In the genomic region with DNA sequence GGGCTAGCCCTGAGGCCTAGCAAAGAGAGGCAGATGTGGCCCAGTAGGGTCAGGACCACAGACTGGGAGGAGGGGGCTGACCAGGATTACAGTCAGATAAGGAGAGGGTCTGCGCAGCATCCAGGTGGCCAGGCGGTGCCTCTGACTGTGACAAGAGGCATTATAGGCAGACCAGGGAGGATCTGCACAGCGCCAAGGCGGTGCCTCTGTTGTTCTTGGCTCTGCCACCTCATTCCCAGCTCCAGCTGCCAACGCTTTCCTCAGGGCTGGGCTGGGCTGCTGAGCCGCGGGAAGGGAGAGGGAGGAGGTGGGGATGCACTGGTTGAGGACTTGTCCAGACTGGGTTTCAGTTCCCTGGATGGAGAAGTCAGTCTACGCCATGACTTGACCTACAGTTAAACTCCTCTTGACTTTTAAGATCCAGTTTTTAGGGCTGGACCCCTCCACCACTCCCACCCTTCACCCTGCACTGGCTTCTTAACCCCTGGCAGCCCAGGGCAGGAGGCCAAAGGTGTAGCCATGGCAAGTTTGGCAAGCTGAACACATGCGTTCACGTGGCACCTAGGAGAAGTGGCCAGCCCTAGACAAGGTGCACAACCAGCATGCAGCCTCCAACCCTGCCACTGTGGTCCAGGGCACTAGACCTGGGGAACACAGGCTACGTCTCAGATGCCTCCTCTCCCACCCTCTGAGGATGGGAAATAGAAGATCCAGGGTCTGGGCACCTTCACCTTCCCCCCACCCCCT, we compare ENCODE assay signal across 10 cellular contexts. TPM values are rescaled to one million over a fixed set of nuclear protein-coding genes. Genes with fewer than 3 reads are reported as not detected.
DNase-seq lines count a peak whose midpoint lies in the region; TF ChIP-seq lines count a peak whose summit lies in the region.
"Had no signal": no experiment of that assay in that cellular context is flagged by ENCODE, and none has a peak within 500 bp of the region (broad histone marks: within the 10 kb centered on the region; RNA-seq: fewer than 3 reads in every experiment).

No MANE protein-coding gene starts in this region.

- peaks cover 76% of the 10 kb centered on the region for H3K4me1 ChIP-seq in adipocyte (ENCODE audit: control insufficient read depth, insufficient read depth, low read length)
- peaks cover 29% of the 10 kb centered on the region for H3K4me1 ChIP-seq in iPS-15b (ENCODE audit: control insufficient read depth, insufficient read depth, low read length)
- H3K4me1 ChIP-seq in suprapubic skin = peaks cover 83% of the 10 kb centered on the region
- peaks cover 7 to 37% (median 17%) of the 10 kb centered on the region in 4 donors for H3K4me1 ChIP-seq in Peyer's patch

- DNase-seq in LoVo (ENCODE audit: low spot score) = peak; percentile 25
- peak; percentile 95 for DNase-seq in adipocyte (ENCODE audit: low read depth)
- DNase-seq in suprapubic skin (ENCODE audit: low spot score in 2 of 2) = peak; percentile 83 to 88
- DNase-seq in NCI-H146 treated with DMSO at 0.1 percent for 48 hours (lab: John Stamatoyannopoulos, UW; ENCODE audit: unreplicated experiment) = no peak
- no peak for DNase-seq in Peyer's patch
- DNase-seq in GM10266 (ENCODE audit: extremely low spot score) = no peak
- no peak for DNase-seq in activated CD4-positive, alpha-beta T cell treated with anti-CD3 and anti-CD28 coated beads, Interleukin-2, amount 50 U/mL, for 48 hours
- DNase-seq: GOT3 had no signal

- 16% methylated on average over 11 of the region's 11 CpGs for WGBS in suprapubic skin

- no peaks in the 10 kb centered on the region for H3K9me3 ChIP-seq in adipocyte (ENCODE audit: control insufficient read depth, low read length)
- H3K9me3 ChIP-seq in iPS-15b (ENCODE audit: control insufficient read depth, insufficient read depth, low read length) = no peaks in the 10 kb centered on the region
- H3K9me3 ChIP-seq in suprapubic skin = no peaks in the 10 kb centered on the region
- H3K9me3 ChIP-seq in Peyer's patch = no peaks in the 10 kb centered on the region

- H3K9ac ChIP-seq in adipocyte (ENCODE audit: low read length) (peak overlapping the region; percentile 83), iPS-15b (ENCODE audit: low read depth, low read length) (peak overlapping the region; percentile 47)

- H3K27ac ChIP-seq in suprapubic skin (peak overlapping the region; percentile 73), Peyer's patch (no peak overlapping the region)

- no peak overlapping the region for H3K4me3 ChIP-seq in adipocyte (ENCODE audit: low read length)
- peak overlapping the region; percentile 4 for H3K4me3 ChIP-seq in iPS-15b (ENCODE audit: low read depth, low read length)
- H3K4me3 ChIP-seq in suprapubic skin = no peak overlapping the region
- H3K4me3 ChIP-seq in Peyer's patch = no peak overlapping the region

- H3K36me3 ChIP-seq in adipocyte (ENCODE audit: control insufficient read depth, insufficient read depth, low read length, severe bottlenecking) (no peaks in the 10 kb centered on the region), iPS-15b (ENCODE audit: control insufficient read depth, insufficient read depth, low read length) (no peaks in the 10 kb centered on the region), suprapubic skin (no peaks in the 10 kb centered on the region), Peyer's patch (no peaks in the 10 kb centered on the region)

- H3K27me3 ChIP-seq in adipocyte (replicated peaks; ENCODE audit: control insufficient read depth, insufficient read depth, low read length) = no peaks in the 10 kb centered on the region
- H3K27me3 ChIP-seq in iPS-15b (ENCODE audit: control insufficient read depth, insufficient read depth, low read length) = no peaks in the 10 kb centered on the region
- no peaks in the 10 kb centered on the region for H3K27me3 ChIP-seq in suprapubic skin
- no peaks in the 10 kb centered on the region for H3K27me3 ChIP-seq in Peyer's patch

- no peak for TF ChIP-seq CTCF in suprapubic skin (IDR thresholded peaks at IDR 0.05)
- TF ChIP-seq CTCF in Peyer's patch (IDR thresholded peaks at IDR 0.05) = no peak
- no peak for TF ChIP-seq CTCF in GM10266 (IDR thresholded peaks at IDR 0.05; ENCODE audit: control insufficient read depth, insufficient read depth, low read depth, missing control alignments)

- TF ChIP-seq POLR2A in suprapubic skin (IDR thresholded peaks at IDR 0.05) (no peak), Peyer's patch (IDR thresholded peaks at IDR 0.05) (no peak)

- no peak for TF ChIP-seq EP300 in suprapubic skin (IDR thresholded peaks at IDR 0.05)

RNA-seq across cellular contexts. Expression of gene CRABP2, which starts 4.5 kb away (rescaled TPM):
- total RNA-seq in suprapubic skin (10 to 100 TPM; 38.4 to 98.0 (median 68.2) TPM), Peyer's patch (1 to 10 TPM in 2 of 4 donors, not detected in 2; 3.6 to 5.0 TPM)

RNA-seq across cellular contexts. Expression of gene METTL25B, which starts 18.4 kb away (rescaled TPM):
- 10 to 100 TPM; 20.7 to 40.3 (median 34.2) TPM for total RNA-seq in suprapubic skin
- total RNA-seq in Peyer's patch = 10 to 100 TPM; 33.8 to 95.2 (median 64.9) TPM

RNA-seq across cellular contexts. Expression of gene ISG20L2, which starts 18.6 kb away (rescaled TPM):
- total RNA-seq in suprapubic skin = 10 to 100 TPM; 33.8 to 59.6 (median 38.9) TPM
- 10 to 100 TPM; 22.4 to 47.2 (median 27.9) TPM for total RNA-seq in Peyer's patch

RNA-seq across cellular contexts. Expression of gene MRPL24, which starts 31.0 kb away (rescaled TPM):
- total RNA-seq in suprapubic skin (10 to 100 TPM; 33.6 to 66.6 (median 55.0) TPM), Peyer's patch (10 to 100 TPM; 15.7 to 35.8 (median 22.0) TPM)

RNA-seq across cellular contexts. Expression of gene NES, which starts 32.7 kb away (rescaled TPM):
- total RNA-seq in suprapubic skin (1 to 10 TPM; 1.9 to 7.4 (median 4.8) TPM), Peyer's patch (10 to 100 TPM in 1 of 4 donors, 1 to 10 TPM in 3; 2.8 to 25.6 (median 3.1) TPM)
- total RNA-seq: mononuclear cell had no signal

Comparison
In these comparisons a context has a peak if more than half of its experiments do, and no peak if none do; other contexts are left out.
1. DNase-seq: peak in LoVo (single experiment), adipocyte (single experiment) and suprapubic skin (2 of 2); none in NCI-H146 treated with DMSO at 0.1 percent for 48 hours (single experiment), Peyer's patch (0 of 3), GM10266 (single experiment) and activated CD4-positive, alpha-beta T cell treated with anti-CD3 and anti-CD28 coated beads, Interleukin-2, amount 50 U/mL, for 48 hours (0 of 2).
2. RNA of gene CRABP2, which starts 4.5 kb away (total RNA-seq): 38.4 to 98.0 TPM in suprapubic skin; 3.6 to 5.0 TPM in Peyer's patch; every median in the first group is over 4 times any median in the second.